ENCODE assay signal across 17 cellular contexts in genomic region chr16:2982402-2982801, GRCh38. TPM values are rescaled to one million over a fixed set of nuclear protein-coding genes. Genes with fewer than 3 reads are reported as not detected.
DNase-seq lines count a peak whose midpoint lies in the region; ATAC-seq and TF ChIP-seq lines count a peak whose summit lies in the region.
"Had no signal": no experiment of that assay in that cellular context is flagged by ENCODE, and none has a peak within 500 bp of the region (broad histone marks: within the 10 kb centered on the region; RNA-seq: fewer than 3 reads in every experiment).

No MANE protein-coding gene starts in this region.

- DNase-seq in GM23338 (ENCODE audit: low spot score) (no peak), mesothelial cell of epicardium (ENCODE audit: low spot score in 2 of 2, unreplicated experiment in 2 of 2) (no peak), tibial artery (no peak), AML-193 (lab: John Stamatoyannopoulos, UW) (no peak)
- DNase-seq: activated CD4-positive, alpha-beta T cell treated with anti-CD3 and anti-CD28 coated beads, Interleukin-2, amount 50 U/mL, for 48 hours; activated gamma-delta T cell treated with Interleukin-2 at 50 U/mL for 16 hours; body of pancreas; hypothalamus; left lung; NCI-H187; NCI-H526 treated with DMSO at 0.1 percent for 48 hours had no signal

- peak overlapping the region; percentile 85; the same call in 2 of the 3 replicates for H3K4me3 Mint-ChIP-seq in GM23338
- H3K4me3 Mint-ChIP-seq in mesothelial cell of epicardium = peak overlapping the region; percentile 75

- H3K4me1 ChIP-seq in GM23338 (ENCODE audit: insufficient read depth) = peaks cover 22% of the 10 kb centered on the region
- H3K4me1 ChIP-seq in tibial artery = peaks cover 0 to 48% (median 38%) of the 10 kb centered on the region in 4 donors

- peak overlapping the region; percentile 19; the same call in 1 of the 2 replicates for H3K9ac ChIP-seq in SU-DHL-6 (ENCODE audit: low read length)

- peaks cover 19% of the 10 kb centered on the region for H3F3A ChIP-seq in GM23338 (replicated peaks; ENCODE audit: low read depth)
- peaks cover 18% of the 10 kb centered on the region for H3F3A ChIP-seq in SU-DHL-6 (ENCODE audit: insufficient read depth)

- H3K36me3 ChIP-seq in GM23338 (ENCODE audit: insufficient read depth) (0 out of 2 replicates have a peak, but pooled peaks cover 3% of the 10 kb centered on the region), SU-DHL-6 (ENCODE audit: low read length) (no peaks in the 10 kb centered on the region), tibial artery (no peaks in the 10 kb centered on the region)
- H3K36me3 ChIP-seq: left lung, right atrium auricular region had no signal

- H3K4me3 ChIP-seq in GM23338 (peak overlapping the region; percentile 86; the same call in 1 of the 2 replicates), SU-DHL-6 (ENCODE audit: insufficient read depth, low read length, poor library complexity, severe bottlenecking) (no peak overlapping the region), tibial artery (no peak overlapping the region)
- H3K4me3 ChIP-seq: body of pancreas, left lung, right atrium auricular region had no signal

- ATAC-seq in GM23338 (no peak), HG02588 (IDR thresholded peaks at IDR 0.05; ENCODE audit: unreplicated experiment) (no peak)
- ATAC-seq: body of pancreas, left lung had no signal

- intact Hi-C loops in tibial artery (cut with DNase I; ENCODE audit: low total_unique reads) = no loop called here

- H3K27me3 ChIP-seq in GM23338 (ENCODE audit: insufficient read depth) (no peaks in the 10 kb centered on the region), SU-DHL-6 (ENCODE audit: low read length) (no peaks in the 10 kb centered on the region), tibial artery (peaks cover 0 to 26% of the 10 kb centered on the region in 2 donors)
- H3K27me3 ChIP-seq: body of pancreas, right atrium auricular region had no signal

- H3K27me3 Mint-ChIP-seq in GM23338 (ENCODE audit: insufficient read depth, low read depth, poor library complexity) = peaks cover 17% of the 10 kb centered on the region
- peaks cover 2% of the 10 kb centered on the region for H3K27me3 Mint-ChIP-seq in mesothelial cell of epicardium (ENCODE audit: low read depth)

- H3K79me2 ChIP-seq in GM23338 (replicated peaks; ENCODE audit: insufficient read depth) = peaks cover 14% of the 10 kb centered on the region
- H3K79me2 ChIP-seq in SU-DHL-6 (ENCODE audit: insufficient read depth, low read length) = peaks cover 20% of the 10 kb centered on the region

- peak overlapping the region; percentile 96 for H3K27ac ChIP-seq in GM23338 (ENCODE audit: low read depth)
- peak overlapping the region; percentile 84 for H3K27ac ChIP-seq in SU-DHL-6 (ENCODE audit: low read depth, low read length)
- no peak overlapping the region for H3K27ac ChIP-seq in tibial artery
- H3K27ac ChIP-seq: body of pancreas, left lung, right atrium auricular region had no signal

- peaks cover 6% of the 10 kb centered on the region; the same call in 1 of the 2 replicates for H4K20me1 ChIP-seq in GM23338 (replicated peaks; ENCODE audit: insufficient read depth)
- no peaks in the 10 kb centered on the region for H4K20me1 ChIP-seq in SU-DHL-6 (ENCODE audit: low read depth, low read length)

- H3K9me2 ChIP-seq in GM23338 (ENCODE audit: insufficient read depth) (no peaks in the 10 kb centered on the region), SU-DHL-6 (replicated peaks; ENCODE audit: insufficient read depth, low read length) (no peaks in the 10 kb centered on the region)

- peak overlapping the region; percentile 92 for H3K4me2 ChIP-seq in GM23338
- H3K4me2 ChIP-seq in SU-DHL-6 (ENCODE audit: low read depth, low read length, poor library complexity, severe bottlenecking) = peak overlapping the region; percentile 15

- no peak for TF ChIP-seq CTCF in GM23338 (conservative IDR thresholded peaks at IDR 0.05; ENCODE audit: low read depth in 2 of 2)
- no peak for TF ChIP-seq CTCF in SU-DHL-6 (IDR thresholded peaks at IDR 0.05; ENCODE audit: insufficient read depth, low read length, poor library complexity, severe bottlenecking)
- no peak for TF ChIP-seq CTCF in mesothelial cell of epicardium (IDR thresholded peaks at IDR 0.05; ENCODE audit: unreplicated experiment)
- no peak for TF ChIP-seq CTCF in tibial artery (IDR thresholded peaks at IDR 0.05)

- peak overlapping the region; percentile 84; the same call in 1 of the 2 replicates for H3K27ac Mint-ChIP-seq in GM23338
- H3K27ac Mint-ChIP-seq in mesothelial cell of epicardium = peak overlapping the region; percentile 67

- H3K4me1 Mint-ChIP-seq in GM23338 (peaks cover 22% of the 10 kb centered on the region), mesothelial cell of epicardium (peaks cover 23% of the 10 kb centered on the region)

- H2AFZ ChIP-seq in GM23338 = no peak overlapping the region
- no peak overlapping the region for H2AFZ ChIP-seq in SU-DHL-6 (ENCODE audit: low read depth, low read length, severe bottlenecking)

- H3K9me3 Mint-ChIP-seq in GM23338 (peaks cover 2% of the 10 kb centered on the region; the same call in 2 of the 3 replicates), mesothelial cell of epicardium (no peaks in the 10 kb centered on the region)
- H3K9me3 Mint-ChIP-seq: CD14-positive monocyte, neural crest cell had no signal

- H3K9me3 ChIP-seq in SU-DHL-6 (ENCODE audit: insufficient read depth, low read length) (no peaks in the 10 kb centered on the region), tibial artery (no peaks in the 10 kb centered on the region)
- H3K9me3 ChIP-seq: body of pancreas, left lung, right atrium auricular region had no signal

- H3K36me3 Mint-ChIP-seq in GM23338 (ENCODE audit: low read depth) = peaks cover 9% of the 10 kb centered on the region
- H3K36me3 Mint-ChIP-seq in mesothelial cell of epicardium = no peaks in the 10 kb centered on the region
- H3K36me3 Mint-ChIP-seq: CD14-positive monocyte had no signal

TF ChIP-seq in GM23338, 12 proteins besides CTCF, POLR2A, EP300 and RAD21 (continues in another document):
- TF ChIP-seq ETS1 (IDR thresholded peaks at IDR 0.05) (no peak), NANOG (IDR thresholded peaks at IDR 0.05; ENCODE audit: borderline replicate concordance) (no peak)

RNA-seq across cellular contexts. Expression of gene PKMYT1, which starts 2.2 kb away (rescaled TPM):
- 82.1 and 100 TPM in 2 replicates for total RNA-seq in GM23338 (2014; rRNA removed; shearing (Covaris generic))
- 90.9 and 104 TPM in 2 replicates for polyA plus RNA-seq in GM23338 (2016; fragmentation: Nextera tagmentation; extraction: Ambion mirVana)
- 21.1 to 22.0 TPM (median 21.8 TPM) in 3 replicates for total RNA-seq in mesothelial cell of epicardium

RNA-seq across cellular contexts. Expression of gene PAQR4, which starts 13.3 kb away (rescaled TPM):
- 17.7 and 29.3 TPM in 2 replicates for total RNA-seq in GM23338 (2014; rRNA removed; shearing (Covaris generic))
- polyA plus RNA-seq in GM23338 (2016; fragmentation: Nextera tagmentation; extraction: Ambion mirVana) = 7.0 and 8.8 TPM in 2 replicates
- 8.1 to 10.1 TPM (median 8.9 TPM) in 3 replicates for total RNA-seq in mesothelial cell of epicardium

RNA-seq across cellular contexts. Expression of gene KREMEN2, which starts 18.3 kb away (rescaled TPM):
- total RNA-seq in GM23338 (2014; rRNA removed; shearing (Covaris generic)) = 16.1 and 17.6 TPM in 2 replicates
- polyA plus RNA-seq in GM23338 (2016; fragmentation: Nextera tagmentation; extraction: Ambion mirVana) = 4.7 and 4.9 TPM in 2 replicates
- total RNA-seq in mesothelial cell of epicardium = 27.3 to 30.5 TPM (median 29.1 TPM) in 3 replicates
- total RNA-seq: left lung, right atrium auricular region, ureter had no signal
- polyA plus RNA-seq: CD14-positive monocyte had no signal

RNA-seq across cellular contexts. Expression of gene CLDN9, which starts 30.3 kb away (rescaled TPM):
- total RNA-seq in GM23338 (2014; rRNA removed; shearing (Covaris generic)) = 1.0 and 3.0 TPM in 2 replicates
- polyA plus RNA-seq in GM23338 (2016; fragmentation: Nextera tagmentation; extraction: Ambion mirVana) = 1.3 and 1.8 TPM in 2 replicates
- total RNA-seq in mesothelial cell of epicardium = 5.4 to 5.7 TPM (median 5.4 TPM) in 3 replicates
- total RNA-seq: neural crest cell had no signal
- polyA plus RNA-seq: CD14-positive monocyte had no signal

RNA-seq across cellular contexts. Expression of gene CLDN6, which starts 35.6 kb away (rescaled TPM):
- total RNA-seq in GM23338 (2014; rRNA removed; shearing (Covaris generic)) = 961 and 1,028 TPM in 2 replicates
- 537 and 551 TPM in 2 replicates for polyA plus RNA-seq in GM23338 (2016; fragmentation: Nextera tagmentation; extraction: Ambion mirVana)
- total RNA-seq in mesothelial cell of epicardium = 257 to 267 TPM (median 260 TPM) in 3 replicates
- total RNA-seq: right atrium auricular region, ureter had no signal
- polyA plus RNA-seq: CD14-positive monocyte had no signal

Comparison
In these comparisons a context has a peak if more than half of its experiments do, and no peak if none do; other contexts are left out.
1. H3K27ac ChIP-seq: peak in GM23338 (single experiment) and SU-DHL-6 (single experiment); none in tibial artery (0 of 2).